13 cellular contexts compared by ENCODE assay signal in the genomic region with DNA sequence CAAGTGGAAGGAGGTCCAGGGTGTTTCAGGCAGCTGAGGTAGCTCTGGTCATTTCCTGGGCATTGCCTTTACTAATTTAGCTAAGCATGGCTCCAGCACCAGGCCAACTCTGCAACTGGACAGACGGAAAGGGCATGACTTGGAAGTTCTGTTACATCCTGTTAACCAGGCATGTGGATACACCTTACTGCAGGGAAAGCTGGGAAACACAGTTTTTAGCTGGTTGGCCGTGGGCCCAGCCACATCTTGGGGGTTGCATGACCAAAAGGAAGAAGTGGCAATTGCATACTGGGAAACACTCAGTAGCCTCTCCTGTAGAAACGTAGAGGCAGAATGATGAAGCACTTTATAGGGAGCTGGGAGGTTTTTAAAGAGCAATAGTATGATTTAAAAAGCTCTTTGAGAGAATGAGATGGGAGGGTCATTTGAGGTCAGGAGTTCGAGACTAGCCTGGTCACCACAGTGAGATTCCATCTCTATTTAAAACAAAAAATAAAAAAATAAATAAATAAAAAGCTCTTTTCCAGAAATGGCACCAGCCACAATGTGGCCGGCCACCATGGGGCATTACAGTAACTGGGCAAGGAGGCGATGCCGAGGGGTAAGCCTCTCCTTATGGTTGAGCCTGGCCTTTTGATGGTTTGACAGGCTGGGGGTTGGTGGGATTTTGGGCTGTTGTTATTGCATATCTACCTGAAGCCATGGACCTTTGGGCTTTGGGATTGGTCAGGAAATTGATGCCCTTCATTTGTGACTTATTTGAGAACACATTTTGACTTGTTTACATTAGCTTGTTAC. TPM values are rescaled to one million over a fixed set of nuclear protein-coding genes. Genes with fewer than 3 reads are reported as not detected.
DNase-seq lines count a peak whose midpoint lies in the region; ATAC-seq, FAIRE-seq and TF ChIP-seq lines count a peak whose summit lies in the region.
"Had no signal": no experiment of that assay in that cellular context is flagged by ENCODE, and none has a peak within 500 bp of the region (broad histone marks: within the 10 kb centered on the region; RNA-seq: fewer than 3 reads in every experiment).

No MANE protein-coding gene starts in this region.

- TF ChIP-seq POLR2A in IMR-90 (IDR thresholded peaks at IDR 0.05; ENCODE audit: low read depth, low read length) = no peak
- TF ChIP-seq POLR2A in K562 (conservative IDR thresholded peaks at IDR 0.05) = no peak

- no peaks in the 10 kb centered on the region for H3K27me3 ChIP-seq in BLaER1 treated with 17β-estradiol and CSF1 and Interleukin-3, amounts not matched to agents 10 nM and 100 nM
- H3K27me3 ChIP-seq in IMR-90 (ENCODE audit: control insufficient read depth, insufficient read depth, low read length) (no peaks in the 10 kb centered on the region), K562 (ENCODE audit: control insufficient read depth in 2 of 2, insufficient read depth in 2 of 2, low read length in 2 of 2) (no peaks in the 10 kb centered on the region), mesenchymal stem cell (ENCODE audit: control insufficient read depth in 1 of 2, insufficient read depth in 1 of 2, low read length in 2 of 2) (no peaks in the 10 kb centered on the region), colonic mucosa (no peaks in the 10 kb centered on the region)
- H3K27me3 ChIP-seq: hepatocyte, pancreas, SJCRH30 had no signal

- FAIRE-seq in K562 (lab: Jason Lieb, UNC) = no peak
- FAIRE-seq: pancreas had no signal

- H2AK5ac ChIP-seq in IMR-90 (ENCODE audit: low read depth, low read length) (no peak overlapping the region), mesenchymal stem cell (ENCODE audit: low read length, severe bottlenecking) (no peak overlapping the region)

- H3K56ac ChIP-seq in IMR-90 (ENCODE audit: extremely low read depth, insufficient read depth, low read length) = no peak overlapping the region

- H3K9me1 ChIP-seq in IMR-90 (ENCODE audit: insufficient read depth, low read length) (peaks cover 28% of the 10 kb centered on the region), K562 (ENCODE audit: control insufficient read depth, insufficient read depth, low read length) (no peaks in the 10 kb centered on the region)

- TF ChIP-seq RAD21 in IMR-90 (IDR thresholded peaks at IDR 0.05; ENCODE audit: low read length) (no peak), K562 (CRISPR knock-in tag; conservative IDR thresholded peaks at IDR 0.05 in 1 of 2, IDR thresholded peaks at IDR 0.05 in 1 of 2) (no peak)

- WGBS in IMR-90 (ENCODE audit: extremely low coverage in 2 of 2, insufficient read length in 1 of 2), 2 experiments = 80% methylated on average over 1 of the region's 7 CpGs; no CpG with 5 or more reads in 1 of the 2 experiments
- WGBS in K562 (ENCODE audit: insufficient coverage, low coverage, missing lambda C conversion rate) = 68% methylated on average over 7 of the region's 7 CpGs
- WGBS in mesenchymal stem cell = 91% methylated on average over 6 of the region's 7 CpGs

- no peak overlapping the region for H2BK120ac ChIP-seq in IMR-90 (ENCODE audit: low read depth, low read length)
- H2BK120ac ChIP-seq in mesenchymal stem cell (ENCODE audit: low read depth, low read length) = no peak overlapping the region

- H4K91ac ChIP-seq in IMR-90 (ENCODE audit: insufficient read depth, low read depth, low read length) = no peak overlapping the region
- no peak overlapping the region for H4K91ac ChIP-seq in mesenchymal stem cell (ENCODE audit: low read length)

- H3K27ac ChIP-seq in BLaER1 treated with 17β-estradiol and CSF1 and Interleukin-3, amounts not matched to agents 10 nM and 100 nM = peak overlapping the region in 3 of 11 experiments; percentile 9 to 34 (median 10); a peak in 4 of 22 replicates
- H3K27ac ChIP-seq in IMR-90 (ENCODE audit: insufficient read depth, low read length) (no peak overlapping the region), K562 (ENCODE audit: extremely low read depth, low read depth, low read length) (no peak overlapping the region), mesenchymal stem cell (ENCODE audit: low read length, poor library complexity, severe bottlenecking) (no peak overlapping the region), colonic mucosa (no peak overlapping the region)
- H3K27ac ChIP-seq: hepatocyte, SJCRH30 had no signal

- ATAC-seq in IMR-90 (ENCODE audit: low read depth) (no peak), K562 (no peak), GM18907 (IDR thresholded peaks at IDR 0.05; ENCODE audit: unreplicated experiment) (no peak), HG02970 (IDR thresholded peaks at IDR 0.05; ENCODE audit: low FRiP score, unreplicated experiment) (no peak)

- peak overlapping the region; percentile 39 for H2AK9ac ChIP-seq in IMR-90 (replicated peaks; ENCODE audit: low read depth, low read length, poor library complexity)

- H3K18ac ChIP-seq in IMR-90 (ENCODE audit: low read depth, low read length) (no peak overlapping the region), mesenchymal stem cell (ENCODE audit: low read depth in 1 of 2, low read length in 2 of 2) (no peak overlapping the region)

- no peak overlapping the region for H2BK5ac ChIP-seq in IMR-90 (ENCODE audit: low read depth, low read length, poor library complexity, severe bottlenecking)
- no peak overlapping the region for H2BK5ac ChIP-seq in mesenchymal stem cell (ENCODE audit: low read depth, low read length, poor library complexity, severe bottlenecking)

- H3K36me3 ChIP-seq in BLaER1 treated with 17β-estradiol and CSF1 and Interleukin-3, amounts not matched to agents 10 nM and 100 nM = peaks cover 2 to 29% (median 17%) of the 10 kb centered on the region in 11 experiments; a peak in 19 of 22 replicates
- H3K36me3 ChIP-seq in IMR-90 (ENCODE audit: control insufficient read depth, insufficient read depth, low read length) (no peaks in the 10 kb centered on the region), K562 (ENCODE audit: control insufficient read depth, insufficient read depth, low read length) (0 out of 3 replicates have a peak, but pooled peaks cover 2% of the 10 kb centered on the region), mesenchymal stem cell (ENCODE audit: control insufficient read depth in 1 of 2, insufficient read depth in 2 of 2, low read depth in 1 of 2, low read length in 2 of 2) (peaks cover 0 to 9% of the 10 kb centered on the region in 2 experiments), colonic mucosa (no peaks in the 10 kb centered on the region)
- H3K36me3 ChIP-seq: pancreas, SJCRH30 had no signal

- DNase-seq in IMR-90 = no peak
- DNase-seq in K562 (ENCODE audit: extremely low read depth in 1 of 4, low spot score in 3 of 4) = no peak
- peak; percentile 16 for DNase-seq in mesenchymal stem cell
- DNase-seq in NCI-H226 = no peak
- DNase-seq in colonic mucosa = no peak
- DNase-seq: activated T-cell treated with anti-CD3 and anti-CD28 coated beads, Interleukin-2, amount 50 U/mL, for 72 hours; NCI-H187 treated with DMSO at 0.1 percent for 48 hours; pancreas had no signal

- H3K4me3 ChIP-seq in BLaER1 treated with 17β-estradiol and CSF1 and Interleukin-3, amounts not matched to agents 10 nM and 100 nM = no peak overlapping the region
- no peak overlapping the region for H3K4me3 ChIP-seq in IMR-90 (ENCODE audit: insufficient read depth, low read depth, low read length)
- H3K4me3 ChIP-seq in K562 = no peak overlapping the region
- no peak overlapping the region for H3K4me3 ChIP-seq in mesenchymal stem cell (ENCODE audit: insufficient read depth in 1 of 2, low read depth in 1 of 2, low read length in 2 of 2)
- no peak overlapping the region for H3K4me3 ChIP-seq in colonic mucosa
- H3K4me3 ChIP-seq: hepatocyte, pancreas, SJCRH30 had no signal

- POLR2A ChIA-PET in IMR-90 (lab: Charles Lee; ENCODE audit: unreplicated experiment) = no interaction called here
- POLR2A ChIA-PET in K562 (lab: Yijun Ruan, JAX) = interaction anchor here (0.6 to 1.2 kb wide), 3 partner anchors 18 to 1923 kb away, joined by 3 to 4 read pairs (median 4); no protein-coding TSS in a partner anchor

- H3K79me1 ChIP-seq in IMR-90 (ENCODE audit: low read depth in 1 of 2, low read length in 2 of 2) (peaks cover 17 to 60% of the 10 kb centered on the region in 2 experiments; a peak in 3 of 4 replicates), mesenchymal stem cell (replicated peaks; ENCODE audit: low read length, poor library complexity, severe bottlenecking) (peaks cover 32% of the 10 kb centered on the region)

- H2BK20ac ChIP-seq in IMR-90 (ENCODE audit: low read depth, low read length) = no peak overlapping the region

- no peaks in the 10 kb centered on the region for H3K79me2 ChIP-seq in K562 (ENCODE audit: control insufficient read depth, insufficient read depth, low read length)

- no peak overlapping the region for H2BK12ac ChIP-seq in mesenchymal stem cell (ENCODE audit: low read length in 2 of 2)

- no peaks in the 10 kb centered on the region; a peak in 3 of 22 replicates for H3K9me3 ChIP-seq in BLaER1 treated with 17β-estradiol and CSF1 and Interleukin-3, amounts not matched to agents 10 nM and 100 nM (replicated peaks in 1 of 11)
- no peaks in the 10 kb centered on the region for H3K9me3 ChIP-seq in IMR-90 (ENCODE audit: control insufficient read depth, insufficient read depth, low read length)
- H3K9me3 ChIP-seq in K562 (replicated peaks; ENCODE audit: control insufficient read depth, insufficient read depth, low read depth, low read length) = no peaks in the 10 kb centered on the region
- H3K9me3 ChIP-seq in mesenchymal stem cell (ENCODE audit: control insufficient read depth, low read length) = no peaks in the 10 kb centered on the region
- H3K9me3 ChIP-seq in colonic mucosa = no peaks in the 10 kb centered on the region
- H3K9me3 ChIP-seq: pancreas, SJCRH30 had no signal

- no peak overlapping the region for H3K9ac ChIP-seq in BLaER1 treated with 17β-estradiol and CSF1 and Interleukin-3, amounts not matched to agents 10 nM and 100 nM
- no peak overlapping the region for H3K9ac ChIP-seq in IMR-90 (ENCODE audit: low read depth, low read length)
- H3K9ac ChIP-seq in K562 (ENCODE audit: insufficient read depth in 1 of 2, low read depth in 2 of 2, low read length in 2 of 2) = no peak overlapping the region
- no peak overlapping the region for H3K9ac ChIP-seq in mesenchymal stem cell (ENCODE audit: low read length)
- H3K9ac ChIP-seq in colonic mucosa (ENCODE audit: low read depth in 2 of 2, low read length in 2 of 2) = no peak overlapping the region

- H3K4ac ChIP-seq in IMR-90 (ENCODE audit: low read depth, low read length) (no peak overlapping the region), mesenchymal stem cell (ENCODE audit: low read depth in 1 of 2, low read length in 2 of 2) (no peak overlapping the region)

- in situ Hi-C loops in IMR-90 (cut with MboI; ENCODE audit: low sequenced_read_pairs) (loop anchor here (5.0 to 25.0 kb wide), 2 partner anchors 73 to 318 kb away; no protein-coding TSS in a partner anchor), K562 (cut with MboI) (loop anchor here (5.0 to 25.0 kb wide), 2 partner anchors 98 to 432 kb away; no protein-coding TSS in a partner anchor)

- no peak for TF ChIP-seq EP300 in K562 (IDR thresholded peaks at IDR 0.05; ENCODE audit: low read length)

- intact Hi-C loops in IMR-90 (cut with micrococcal nuclease) = loop anchor here (2.0 to 5.0 kb wide), 3 partner anchors 65 to 323 kb away; no protein-coding TSS in a partner anchor
- intact Hi-C loops in K562 (cut with micrococcal nuclease) = loop anchor here (5.0 to 10.0 kb wide), 3 partner anchors 227 to 425 kb away; no protein-coding TSS in a partner anchor
- intact Hi-C loops in colonic mucosa (cut with DNase I) = no loop called here

- BruUV-seq in IMR-90 (replicated peaks; lab: Mats Ljungman, UMichigan) (no TSS peak), K562 (replicated peaks; lab: Mats Ljungman, UMichigan) (no TSS peak)

- H2BK15ac ChIP-seq in IMR-90 (ENCODE audit: low read depth, low read length) (no peak overlapping the region), mesenchymal stem cell (ENCODE audit: low read depth, poor library complexity, severe bottlenecking) (no peak overlapping the region)

- no peak overlapping the region for H2AFZ ChIP-seq in IMR-90 (replicated peaks; ENCODE audit: low read length, poor library complexity)
- H2AFZ ChIP-seq in K562 (ENCODE audit: low read depth, low read length) = no peak overlapping the region
- no peak overlapping the region for H2AFZ ChIP-seq in mesenchymal stem cell (ENCODE audit: low read depth, low read length)
- H2AFZ ChIP-seq: hepatocyte had no signal

- H3K4me2 ChIP-seq in BLaER1 treated with 17β-estradiol and CSF1 and Interleukin-3, amounts not matched to agents 10 nM and 100 nM = peak overlapping the region in 6 of 11 experiments; percentile 15 to 58 (median 53); a peak in 13 of 22 replicates
- H3K4me2 ChIP-seq in IMR-90 (ENCODE audit: low read depth, low read length) (no peak overlapping the region), K562 (ENCODE audit: insufficient read depth, low read length) (no peak overlapping the region), mesenchymal stem cell (ENCODE audit: low read length, poor library complexity, severe bottlenecking) (no peak overlapping the region)
- H3K4me2 ChIP-seq: hepatocyte had no signal

- H3K4me1 ChIP-seq in BLaER1 treated with 17β-estradiol and CSF1 and Interleukin-3, amounts not matched to agents 10 nM and 100 nM = peaks cover 39 to 78% (median 65%) of the 10 kb centered on the region in 10 experiments
- H3K4me1 ChIP-seq in IMR-90 (ENCODE audit: control insufficient read depth, insufficient read depth, low read length) = peaks cover 11% of the 10 kb centered on the region
- H3K4me1 ChIP-seq in K562 (replicated peaks in 1 of 2; ENCODE audit: control insufficient read depth in 2 of 2, insufficient read depth in 2 of 2, low read length in 2 of 2) = peaks cover 5 to 6% of the 10 kb centered on the region in 2 experiments; a peak in 4 of 5 replicates
- H3K4me1 ChIP-seq in mesenchymal stem cell (ENCODE audit: control insufficient read depth, insufficient read depth, low read depth, low read length) = peaks cover 23% of the 10 kb centered on the region
- H3K4me1 ChIP-seq in colonic mucosa = peaks cover 4% of the 10 kb centered on the region
- H3K4me1 ChIP-seq: SJCRH30 had no signal

- CTCF ChIA-PET in IMR-90 (lab: Yijun Ruan, JAX) = interaction anchor here (1.6 kb wide), 1 partner anchor 71 kb away, joined by 12 read pairs; no protein-coding TSS in a partner anchor
- CTCF ChIA-PET in K562 (lab: Yijun Ruan, JAX; ENCODE audit: low intra/inter-chr PET ratio) = interaction anchor here (1.4 kb wide), 1 partner anchor 72 kb away, joined by 5 read pairs; no protein-coding TSS in a partner anchor

- H4K8ac ChIP-seq in IMR-90 (ENCODE audit: low read depth in 2 of 2, low read length in 2 of 2) (no peak overlapping the region), mesenchymal stem cell (ENCODE audit: low read length) (no peak overlapping the region)

- H3K23ac ChIP-seq in IMR-90 (ENCODE audit: low read depth, low read length) (no peak overlapping the region), mesenchymal stem cell (ENCODE audit: low read length in 2 of 2) (no peak overlapping the region)

- TF ChIP-seq CTCF in IMR-90 (conservative IDR thresholded peaks at IDR 0.05; ENCODE audit: low read depth, low read length) = no peak
- no peak for TF ChIP-seq CTCF in K562 (IDR thresholded peaks at IDR 0.05 in 2 of 3, conservative IDR thresholded peaks at IDR 0.05 in 1 of 3; ENCODE audit: insufficient read depth in 2 of 3, low read depth in 1 of 3, low read length in 3 of 3)
- TF ChIP-seq CTCF in colonic mucosa (IDR thresholded peaks at IDR 0.05) = no peak

- dilution Hi-C loops in IMR-90 (cut with HindIII; ENCODE audit: low sequenced_read_pairs, unreplicated experiment) = no loop called here

- H4K5ac ChIP-seq in IMR-90 (ENCODE audit: low read depth, low read length) = no peak overlapping the region

- H3K14ac ChIP-seq in IMR-90 (replicated peaks; ENCODE audit: low read depth, low read length) (no peak overlapping the region), mesenchymal stem cell (ENCODE audit: low read length in 2 of 2) (no peak overlapping the region)

- peaks cover 22 to 99% (median 70%) of the 10 kb centered on the region in 11 experiments; a peak in 20 of 22 replicates for H4K20me1 ChIP-seq in BLaER1 treated with 17β-estradiol and CSF1 and Interleukin-3, amounts not matched to agents 10 nM and 100 nM
- peaks cover 30% of the 10 kb centered on the region for H4K20me1 ChIP-seq in IMR-90 (ENCODE audit: insufficient read depth, low read length)
- H4K20me1 ChIP-seq in K562 (replicated peaks; ENCODE audit: control insufficient read depth, insufficient read depth, low read length) = peaks cover 26% of the 10 kb centered on the region; the same call in 1 of the 2 replicates

RNA-seq across cellular contexts. Expression of a gene that starts 28.6 kb away (rescaled TPM):
- total RNA-seq in IMR-90 (2012; rRNA removed) = 26.7 and 28.1 TPM in 2 replicates
- polyA plus RNA-seq in IMR-90 (2012; rRNA removed) = 21.7 and 25.6 TPM in 2 replicates
- 11.6 and 17.8 TPM in 2 replicates for polyA plus RNA-seq in IMR-90 (2012; cell fraction: cytosol; rRNA removed)
- polyA plus RNA-seq in IMR-90 (2012; cell fraction: nucleus; rRNA removed; ENCODE audit: low replicate concordance) = 30.8 and 31.5 TPM in 2 replicates
- 54.4 and 56.3 TPM in 2 replicates for total RNA-seq in K562 (2011; cell fraction: chromatin; rRNA removed; ENCODE audit: low replicate concordance)
- 28.3 and 29.1 TPM in 2 replicates for total RNA-seq in K562 (2011; cell fraction: nucleolus; rRNA removed)
- 38.1 and 45.0 TPM in 2 replicates for total RNA-seq in K562 (2011; cell fraction: nucleoplasm; rRNA removed)
- total RNA-seq in K562 (2014; rRNA removed) = 21.7 and 25.8 TPM in 2 replicates
- 13.2 and 14.2 TPM in 2 replicates for total RNA-seq in K562 (2014; rRNA removed; fragmentation: Illumina TruSeq; extraction: Trizol)
- total RNA-seq in K562 (2015; rRNA removed; fragmentation: Illumina TruSeq; extraction: Trizol) = 15.5 and 15.6 TPM in 2 replicates
- total RNA-seq in K562 (2021) = 27.5 and 28.5 TPM in 2 replicates
- polyA plus RNA-seq in K562 (2011; rRNA removed) = 17.5 and 24.0 TPM in 2 replicates
- polyA plus RNA-seq in K562 (2011; cell fraction: cytosol; rRNA removed) = 13.7 and 15.9 TPM in 2 replicates
- polyA plus RNA-seq in K562 (2011; cell fraction: nucleus; rRNA removed) = 46.8 and 47.8 TPM in 2 replicates
- 16.4 and 21.1 TPM in 2 replicates for polyA plus RNA-seq in K562 (2012)
- 20.3 and 21.3 TPM in 2 replicates for polyA plus RNA-seq in K562 (2014; fragmentation: Illumina TruSeq; extraction: Trizol)
- polyA plus RNA-seq in K562 (2014; fragmentation: Nextera tagmentation; extraction: Ambion mirVana) = 1 to 10 TPM; 5.3 TPM
- 18.7 and 19.4 TPM in 2 replicates for polyA plus RNA-seq in K562 (2014; rRNA removed)
- polyA minus RNA-seq in K562 (2011; rRNA and poly(A)+ RNA removed) = 24.5 and 36.4 TPM in 2 replicates
- 17.6 and 25.8 TPM in 2 replicates for polyA minus RNA-seq in K562 (2011; cell fraction: cytosol; rRNA and poly(A)+ RNA removed)
- polyA minus RNA-seq in K562 (2011; cell fraction: nucleus; rRNA and poly(A)+ RNA removed) = 28.0 and 53.1 TPM in 2 replicates
- 15.5 TPM for polyA plus RNA-seq in mesenchymal stem cell (2013, experiment 1 of 2)
- polyA plus RNA-seq in mesenchymal stem cell (2013, experiment 2 of 2) = 15.9 TPM
- 10 to 100 TPM; 58.9 to 70.3 TPM for total RNA-seq in colonic mucosa

Comparison
In these comparisons a context has a peak if more than half of its experiments do, and no peak if none do; other contexts are left out.
1. H3K4me2 ChIP-seq: peak in BLaER1 treated with 17β-estradiol and CSF1 and Interleukin-3, amounts not matched to agents 10 nM and 100 nM (6 of 11); none in IMR-90 (single experiment), K562 (single experiment) and mesenchymal stem cell (single experiment).